Comparison of ENCODE assay signal across 16 cellular contexts in the genomic region with DNA sequence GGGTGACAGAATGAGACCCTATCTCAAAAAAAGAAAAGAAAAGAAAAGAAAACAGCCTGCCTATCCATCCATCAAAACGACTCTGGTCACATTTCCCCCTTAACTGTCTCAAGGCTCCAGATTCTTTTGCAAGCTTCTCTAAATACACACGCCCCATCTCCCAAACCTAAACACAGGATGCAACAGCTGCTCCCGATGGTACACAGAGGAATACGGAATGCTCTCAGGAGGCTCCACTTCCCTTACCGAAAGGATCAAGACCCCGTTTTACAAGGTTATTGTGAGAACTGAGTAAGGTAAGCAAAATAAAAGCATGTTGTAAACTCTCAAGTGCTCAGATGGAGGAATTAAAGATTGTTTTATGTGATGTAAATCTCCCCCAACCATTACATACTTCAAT.
A peak's percentile ranks its signal among the peaks of the same experiment; 100 is the strongest.
DNase-seq lines count a peak whose midpoint lies in the region; ATAC-seq and TF ChIP-seq lines count a peak whose summit lies in the region.
"Had no signal": no experiment of that assay in that cellular context is flagged by ENCODE, and none has a peak within 500 bp of the region (broad histone marks: within the 10 kb centered on the region; RNA-seq: fewer than 3 reads in every experiment).

No MANE protein-coding gene starts in this region.

- H3K4ac ChIP-seq in IMR-90 (ENCODE audit: low read depth, low read length) = no peak overlapping the region; the same call in 1 of the 2 replicates
- H3K4ac ChIP-seq in trophoblast cell (ENCODE audit: low read depth, low read length) = no peak overlapping the region

- no peak for TF ChIP-seq RAD21 in IMR-90 (IDR thresholded peaks at IDR 0.05; ENCODE audit: low read length)

- H3K9ac ChIP-seq in IMR-90 (ENCODE audit: low read depth, low read length) (no peak overlapping the region), trophoblast cell (ENCODE audit: low read length) (no peak overlapping the region), MM.1S (ENCODE audit: low read length) (no peak overlapping the region)
- H3K9ac ChIP-seq: BLaER1 had no signal

- TF ChIP-seq CTCF in IMR-90 (conservative IDR thresholded peaks at IDR 0.05; ENCODE audit: low read depth, low read length) = no peak
- no peak for TF ChIP-seq CTCF in fibroblast of villous mesenchyme (IDR thresholded peaks at IDR 0.05; ENCODE audit: insufficient read depth, low read depth, low read length)
- no peak for TF ChIP-seq CTCF in MM.1S (IDR thresholded peaks at IDR 0.05; ENCODE audit: low read length)
- TF ChIP-seq CTCF in right lobe of liver (IDR thresholded peaks at IDR 0.05) = no peak

- BruUV-seq in IMR-90 (replicated peaks; lab: Mats Ljungman, UMichigan) = no TSS peak

- CTCF ChIA-PET in IMR-90 (lab: Yijun Ruan, JAX) = no interaction called here

- H4K91ac ChIP-seq in IMR-90 (ENCODE audit: insufficient read depth, low read depth, low read length) = no peak overlapping the region
- H4K91ac ChIP-seq in trophoblast cell (ENCODE audit: low read depth, low read length) = peak overlapping the region; percentile 47

- H2BK15ac ChIP-seq in IMR-90 (ENCODE audit: low read depth, low read length) = no peak overlapping the region

- peaks cover 8% of the 10 kb centered on the region for H3K4me1 ChIP-seq in IMR-90 (ENCODE audit: control insufficient read depth, insufficient read depth, low read length)
- H3K4me1 ChIP-seq in SJCRH30 = peaks cover 22% of the 10 kb centered on the region
- H3K4me1 ChIP-seq in trophoblast cell (ENCODE audit: control insufficient read depth in 1 of 2, insufficient read depth in 2 of 2, low read length in 2 of 2) = peaks cover 5 to 8% of the 10 kb centered on the region in 2 experiments
- no peaks in the 10 kb centered on the region for H3K4me1 ChIP-seq in MM.1S (ENCODE audit: low read length)
- H3K4me1 ChIP-seq in right lobe of liver = peaks cover 0 to 8% (median 0%) of the 10 kb centered on the region in 4 donors
- H3K4me1 ChIP-seq: BLaER1 had no signal

- H2AK9ac ChIP-seq in IMR-90 (replicated peaks; ENCODE audit: low read depth, low read length, poor library complexity) = no peak overlapping the region

- no peak overlapping the region for H3K27ac ChIP-seq in IMR-90 (ENCODE audit: insufficient read depth, low read length)
- H3K27ac ChIP-seq in SJCRH30 = peak overlapping the region; percentile 51
- H3K27ac ChIP-seq in trophoblast cell (ENCODE audit: low read depth, low read length) = no peak overlapping the region
- H3K27ac ChIP-seq in MM.1S (ENCODE audit: low read length) = no peak overlapping the region
- H3K27ac ChIP-seq in right lobe of liver = no peak overlapping the region
- H3K27ac ChIP-seq: BLaER1 had no signal

- no peak overlapping the region for H2BK120ac ChIP-seq in IMR-90 (ENCODE audit: low read depth, low read length)
- H2BK120ac ChIP-seq in trophoblast cell (ENCODE audit: insufficient read depth, low read length, poor library complexity) = no peak overlapping the region

- H3K27me3 ChIP-seq in IMR-90 (ENCODE audit: control insufficient read depth, insufficient read depth, low read length) (no peaks in the 10 kb centered on the region), SJCRH30 (no peaks in the 10 kb centered on the region), trophoblast cell (ENCODE audit: insufficient read depth, low read length) (no peaks in the 10 kb centered on the region), MM.1S (replicated peaks; ENCODE audit: insufficient read depth, low read length) (no peaks in the 10 kb centered on the region), right lobe of liver (no peaks in the 10 kb centered on the region)
- H3K27me3 ChIP-seq: BLaER1 had no signal

- H4K12ac ChIP-seq in trophoblast cell (ENCODE audit: low read depth, low read length) = no peak overlapping the region

- H3F3A ChIP-seq in MM.1S (ENCODE audit: insufficient read depth, low read length) = no peaks in the 10 kb centered on the region

- POLR2A ChIA-PET in IMR-90 (lab: Charles Lee; ENCODE audit: unreplicated experiment) = no interaction called here

- dilution Hi-C loops in IMR-90 (cut with HindIII; ENCODE audit: low sequenced_read_pairs, unreplicated experiment) = no loop called here

- no peak overlapping the region for H2BK20ac ChIP-seq in IMR-90 (ENCODE audit: low read depth, low read length)

- H3K23ac ChIP-seq in IMR-90 (ENCODE audit: low read depth, low read length) = no peak overlapping the region
- H3K23ac ChIP-seq in trophoblast cell (ENCODE audit: low read length) = no peak overlapping the region

- H3K9me3 ChIP-seq in IMR-90 (ENCODE audit: control insufficient read depth, insufficient read depth, low read length) = no peaks in the 10 kb centered on the region
- no peaks in the 10 kb centered on the region for H3K9me3 ChIP-seq in SJCRH30 (replicated peaks)
- H3K9me3 ChIP-seq in trophoblast cell (ENCODE audit: insufficient read depth, low read depth, low read length) = no peaks in the 10 kb centered on the region
- no peaks in the 10 kb centered on the region for H3K9me3 ChIP-seq in MM.1S (replicated peaks; ENCODE audit: insufficient read depth, low read length)
- H3K9me3 ChIP-seq in right lobe of liver = no peaks in the 10 kb centered on the region
- H3K9me3 ChIP-seq: BLaER1 had no signal

- in situ Hi-C loops in IMR-90 (cut with MboI; ENCODE audit: low sequenced_read_pairs) = loop anchor here (10.0 kb wide), 1 partner anchor 156 kb away; a partner anchor contains a TSS

- no peak overlapping the region for H3K56ac ChIP-seq in IMR-90 (ENCODE audit: extremely low read depth, insufficient read depth, low read length)

- H2AFZ ChIP-seq in IMR-90 (replicated peaks; ENCODE audit: low read length, poor library complexity) (no peak overlapping the region), trophoblast cell (ENCODE audit: insufficient read depth, low read length, poor library complexity) (no peak overlapping the region), MM.1S (ENCODE audit: low read length) (no peak overlapping the region)

- H3K9me1 ChIP-seq in IMR-90 (ENCODE audit: insufficient read depth, low read length) = peaks cover 15% of the 10 kb centered on the region

- H2BK5ac ChIP-seq in IMR-90 (ENCODE audit: low read depth, low read length, poor library complexity, severe bottlenecking) (no peak overlapping the region), trophoblast cell (ENCODE audit: low read depth, low read length, poor library complexity) (no peak overlapping the region)

- no CpG with 5 or more reads among the region's 6 CpGs for WGBS in IMR-90 (ENCODE audit: extremely low coverage in 2 of 2, insufficient read length in 1 of 2), 2 experiments
- no CpG with 5 or more reads among the region's 6 CpGs for WGBS in trophoblast cell (ENCODE audit: extremely low coverage, insufficient coverage, insufficient read length)
- WGBS in right lobe of liver (ENCODE audit: insufficient coverage, low coverage, low lambda C conversion rate, missing lambda C conversion rate) = 74% methylated on average over 6 of the region's 6 CpGs

- H4K20me1 ChIP-seq in IMR-90 (ENCODE audit: insufficient read depth, low read length) = no peaks in the 10 kb centered on the region
- H4K20me1 ChIP-seq in MM.1S (ENCODE audit: insufficient read depth, low read length) = no peaks in the 10 kb centered on the region
- H4K20me1 ChIP-seq: BLaER1 had no signal

- intact Hi-C loops in IMR-90 (cut with micrococcal nuclease) (no loop called here), right lobe of liver (cut with DNase I) (no loop called here)

- H3K79me2 ChIP-seq in trophoblast cell (ENCODE audit: control insufficient read depth, insufficient read depth, low read length, poor library complexity) (no peaks in the 10 kb centered on the region), MM.1S (ENCODE audit: low read length) (no peaks in the 10 kb centered on the region)

- no peak for DNase-seq in IMR-90
- DNase-seq in SJCRH30 = peak; percentile 47 to 59
- DNase-seq in fibroblast of villous mesenchyme (ENCODE audit: low read depth) = peak; percentile 50
- no peak for DNase-seq in trophoblast cell
- DNase-seq in MM.1S = no peak
- DNase-seq in right lobe of liver = no peak
- DNase-seq: 8988T; Calu3; CD4-positive, alpha-beta memory T cell; GOT3; H7; HFFc6 had no signal

- TF ChIP-seq POLR2A in IMR-90 (IDR thresholded peaks at IDR 0.05; ENCODE audit: low read depth, low read length) = no peak
- no peak for TF ChIP-seq POLR2A in right lobe of liver (IDR thresholded peaks at IDR 0.05)

- ATAC-seq in IMR-90 (ENCODE audit: low read depth) (peak; percentile 67), GM21367 (IDR thresholded peaks at IDR 0.05; ENCODE audit: unreplicated experiment) (no peak), HG02623 (IDR thresholded peaks at IDR 0.05; ENCODE audit: unreplicated experiment) (no peak), right lobe of liver (no peak)
- ATAC-seq: HepG2 had no signal

- peak overlapping the region; percentile 56 for H2BK12ac ChIP-seq in trophoblast cell (ENCODE audit: low read length)

- no peak overlapping the region for H2AK5ac ChIP-seq in IMR-90 (ENCODE audit: low read depth, low read length)
- no peak overlapping the region for H2AK5ac ChIP-seq in trophoblast cell (ENCODE audit: low read length)

- H3K36me3 ChIP-seq in IMR-90 (ENCODE audit: control insufficient read depth, insufficient read depth, low read length) (peaks cover 19% of the 10 kb centered on the region), SJCRH30 (peaks cover 23% of the 10 kb centered on the region), trophoblast cell (ENCODE audit: control insufficient read depth in 1 of 2, insufficient read depth in 2 of 2, low read length in 2 of 2) (peaks cover 12 to 13% of the 10 kb centered on the region in 2 experiments), MM.1S (replicated peaks; ENCODE audit: insufficient read depth, low read length) (no peaks in the 10 kb centered on the region; the same call in none of the 2 replicates), right lobe of liver (peaks cover 0 to 18% (median 0%) of the 10 kb centered on the region in 4 donors)

- H3K14ac ChIP-seq in IMR-90 (replicated peaks; ENCODE audit: low read depth, low read length) (no peak overlapping the region), trophoblast cell (ENCODE audit: low read length) (no peak overlapping the region)

- H3K79me1 ChIP-seq in IMR-90 (ENCODE audit: low read depth in 1 of 2, low read length in 2 of 2) (no peaks in the 10 kb centered on the region; a peak in 1 of 4 replicates), trophoblast cell (ENCODE audit: low read length) (peaks cover 6% of the 10 kb centered on the region)

- H4K8ac ChIP-seq in IMR-90 (ENCODE audit: low read depth in 2 of 2, low read length in 2 of 2) (no peak overlapping the region), trophoblast cell (ENCODE audit: low read depth, low read length) (no peak overlapping the region)

- no peak overlapping the region for H3K4me3 ChIP-seq in IMR-90 (ENCODE audit: insufficient read depth, low read depth, low read length)
- no peak overlapping the region for H3K4me3 ChIP-seq in SJCRH30
- no peak overlapping the region for H3K4me3 ChIP-seq in fibroblast of villous mesenchyme (ENCODE audit: low read depth, low read length)
- H3K4me3 ChIP-seq in trophoblast cell (ENCODE audit: low read depth, low read length) = no peak overlapping the region
- no peak overlapping the region for H3K4me3 ChIP-seq in MM.1S (ENCODE audit: low read length)
- no peak overlapping the region for H3K4me3 ChIP-seq in right lobe of liver
- H3K4me3 ChIP-seq: BLaER1 had no signal

- no peak overlapping the region; the same call in 1 of the 2 replicates for H3K4me2 ChIP-seq in IMR-90 (ENCODE audit: low read depth, low read length)
- no peak overlapping the region for H3K4me2 ChIP-seq in trophoblast cell (ENCODE audit: low read length)
- H3K4me2 ChIP-seq in MM.1S (ENCODE audit: low read depth, low read length) = no peak overlapping the region
- H3K4me2 ChIP-seq: BLaER1 had no signal

- H4K5ac ChIP-seq in IMR-90 (ENCODE audit: low read depth, low read length) = no peak overlapping the region

- no peaks in the 10 kb centered on the region for H3K9me2 ChIP-seq in MM.1S (replicated peaks; ENCODE audit: insufficient read depth, low read length)

- H3K18ac ChIP-seq in IMR-90 (ENCODE audit: low read depth, low read length) (no peak overlapping the region), trophoblast cell (ENCODE audit: low read length) (no peak overlapping the region)

Comparison
In these comparisons a context has a peak if more than half of its experiments do, and no peak if none do; other contexts are left out.
1. DNase-seq: peak in SJCRH30 (2 of 2) and fibroblast of villous mesenchyme (single experiment); none in IMR-90 (single experiment), trophoblast cell (0 of 2), MM.1S (single experiment) and right lobe of liver (0 of 3).